In the genomic region with DNA sequence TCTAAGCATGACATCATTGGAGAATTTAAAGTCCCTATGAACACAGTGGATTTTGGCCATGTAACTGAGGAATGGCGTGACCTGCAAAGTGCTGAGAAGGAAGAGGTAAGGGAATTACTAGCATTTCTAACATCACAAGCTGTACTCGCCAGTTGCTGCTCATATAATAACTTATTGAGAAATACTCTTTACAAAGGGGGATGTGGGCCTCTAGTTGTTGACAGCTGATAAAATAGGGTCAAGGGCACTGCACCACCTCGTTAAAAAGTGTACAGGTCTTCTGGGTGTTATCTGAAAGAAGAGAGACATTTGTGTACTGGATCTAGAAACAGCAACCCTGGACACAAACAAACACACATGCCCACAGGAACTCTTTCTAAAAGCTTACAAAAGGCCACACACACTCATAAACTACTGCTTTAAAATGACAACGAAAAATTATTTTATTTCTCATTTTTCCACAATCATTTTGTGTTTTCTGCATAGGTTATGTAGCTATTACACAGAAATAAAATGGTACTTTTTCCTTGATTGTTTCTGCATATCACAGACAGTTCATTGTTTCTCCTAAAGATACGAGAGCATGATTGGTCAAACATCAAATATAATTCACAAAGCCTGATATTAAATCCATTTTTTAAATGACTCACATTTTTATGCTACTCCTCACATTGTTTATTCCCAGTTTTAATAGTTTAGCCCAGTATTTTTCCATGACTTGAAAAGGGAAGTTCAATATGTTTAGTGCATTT, we compare ENCODE assay signal across 25 cellular contexts.
"Had no signal": no experiment of that assay in that cellular context is flagged by ENCODE, and none has a peak within 500 bp of the region (broad histone marks: within the 10 kb centered on the region; RNA-seq: fewer than 3 reads in every experiment).

No MANE protein-coding gene starts in this region.

- H3K9me3 ChIP-seq: colonic mucosa, left ventricle myocardium inferior, lower lobe of right lung, psoas muscle, stomach, thoracic aorta, upper lobe of left lung, uterus had no signal

- H3K27ac ChIP-seq: colonic mucosa, hepatocyte, left ventricle myocardium inferior, lower lobe of right lung, neural progenitor cell, parathyroid adenoma, psoas muscle, skin epidermis, stomach, thoracic aorta, upper lobe of left lung, uterus had no signal

- H3K4me1 ChIP-seq: colonic mucosa, left ventricle myocardium inferior, lower lobe of right lung, neural progenitor cell, parathyroid adenoma, psoas muscle, stomach, upper lobe of left lung, uterus had no signal

- H3K9me3 Mint-ChIP-seq: memory B cell, mesothelial cell of epicardium, neural progenitor cell had no signal

- H3K4me1 Mint-ChIP-seq: memory B cell, natural killer cell, neural progenitor cell had no signal

- H3K27me3 Mint-ChIP-seq: memory B cell had no signal

- H3K36me3 Mint-ChIP-seq: memory B cell, mesothelial cell of epicardium, natural killer cell had no signal

- DNase-seq: colonic mucosa; dermis blood vessel endothelial cell; foreskin melanocyte; head of caudate nucleus; kidney; left cardiac atrium; left ventricle myocardium inferior; lower lobe of right lung; natural killer cell; occipital lobe; psoas muscle; retina; stimulated activated CD4-positive, alpha-beta T cell treated with anti-CD3 and anti-CD28 coated beads, Interleukin-2, amount 100 ng/mL, for 24 hours; stimulated activated naive CD4-positive, alpha-beta T cell; stomach; substantia nigra; upper lobe of left lung; uterus had no signal

- H3K27me3 ChIP-seq: colonic mucosa, hepatocyte, neural progenitor cell, stomach, upper lobe of left lung, uterus had no signal

- H3K27ac Mint-ChIP-seq: memory B cell, mesothelial cell of epicardium, natural killer cell, neural progenitor cell had no signal

- H3K4me3 ChIP-seq: colonic mucosa, hepatocyte, left ventricle myocardium inferior, lower lobe of right lung, neural progenitor cell, psoas muscle, skin epidermis, stomach, thoracic aorta, upper lobe of left lung, uterus had no signal

- H3K4me3 Mint-ChIP-seq: memory B cell, mesothelial cell of epicardium, natural killer cell, neural progenitor cell had no signal

- H3K36me3 ChIP-seq: colonic mucosa, left ventricle myocardium inferior, lower lobe of right lung, stomach, thoracic aorta, upper lobe of left lung, uterus had no signal
